Comparison of ENCODE assay signal across 2 cellular contexts in genomic region chr5:160799160-160799559, GRCh38.
TF ChIP-seq lines count a peak whose summit lies in the region.

No MANE protein-coding gene starts in this region.

TF ChIP-seq in GM12878, 131 proteins besides CTCF, POLR2A, EP300 and RAD21 (continued from another document):
- no peak for TF ChIP-seq ATF3 (IDR thresholded peaks at IDR 0.05; ENCODE audit: borderline replicate concordance, extremely low read depth, low read depth, low read length)
- 0 out of 2 replicates have a peak, but pooled peaks have one; percentile 13 for TF ChIP-seq BMI1 (IDR thresholded peaks at IDR 0.05; ENCODE audit: borderline replicate concordance)
- peak; percentile 23; the same call in 1 of the 2 replicates for TF ChIP-seq BCL11A (IDR thresholded peaks at IDR 0.05; ENCODE audit: low read depth, low read length)
- peak; percentile 25; the same call in 1 of the 2 replicates for TF ChIP-seq RUNX3 (IDR thresholded peaks at IDR 0.05; ENCODE audit: low read length)
- TF ChIP-seq MLLT1 (IDR thresholded peaks at IDR 0.05): 0 out of 2 replicates have a peak, but pooled peaks have one; percentile 8
- no peak for TF ChIP-seq TARDBP (IDR thresholded peaks at IDR 0.05; ENCODE audit: borderline replicate concordance)
- TF ChIP-seq ZBTB33 (IDR thresholded peaks at IDR 0.05): no peak
- peak; percentile 63 for TF ChIP-seq IKZF1 (conservative IDR thresholded peaks at IDR 0.05)
- TF ChIP-seq ATF7 (IDR thresholded peaks at IDR 0.05; ENCODE audit: low read depth): peak; percentile 80
- TF ChIP-seq MTA2 (IDR thresholded peaks at IDR 0.05; ENCODE audit: low read depth): peak; percentile 73
- TF ChIP-seq ATF2 (IDR thresholded peaks at IDR 0.05; ENCODE audit: low read length): 0 out of 2 replicates have a peak, but pooled peaks have one; percentile 35
- TF ChIP-seq RAD51 (IDR thresholded peaks at IDR 0.05): 0 out of 2 replicates have a peak, but pooled peaks have one; percentile 36
- TF ChIP-seq MEF2A (IDR thresholded peaks at IDR 0.05; ENCODE audit: insufficient read depth, low read depth, low read length): 0 out of 2 replicates have a peak, but pooled peaks have one; percentile 46
- TF ChIP-seq RBBP5 (conservative IDR thresholded peaks at IDR 0.05): no peak
- peak; percentile 62 for TF ChIP-seq MEF2B (IDR thresholded peaks at IDR 0.05; ENCODE audit: partially characterized antibody, poor library complexity, severe bottlenecking)
- 0 out of 2 replicates have a peak, but pooled peaks have one; percentile 28 for TF ChIP-seq CHD2 (IDR thresholded peaks at IDR 0.05; ENCODE audit: borderline replicate concordance, low read depth, low read length)

TF ChIP-seq in WTC11, 78 proteins besides CTCF, POLR2A, EP300 and RAD21 (continued from another document):
- no peak for TF ChIP-seq ZNF532 (CRISPR knock-in tag; IDR thresholded peaks at IDR 0.05; ENCODE audit: borderline replicate concordance)
- no peak for TF ChIP-seq NR2C2 (CRISPR knock-in tag; IDR thresholded peaks at IDR 0.05)
- no peak for TF ChIP-seq NR3C1 (CRISPR knock-in tag; conservative IDR thresholded peaks at IDR 0.05; ENCODE audit: low read depth)
- TF ChIP-seq ETV6 (CRISPR knock-in tag; IDR thresholded peaks at IDR 0.05): no peak
- no peak for TF ChIP-seq ZNF416 (CRISPR knock-in tag; IDR thresholded peaks at IDR 0.05)
- TF ChIP-seq FOXP4 (CRISPR knock-in tag; IDR thresholded peaks at IDR 0.05): no peak
- no peak for TF ChIP-seq AR (CRISPR knock-in tag; IDR thresholded peaks at IDR 0.05)
- TF ChIP-seq ELF4 (CRISPR knock-in tag; IDR thresholded peaks at IDR 0.05; ENCODE audit: low read depth): no peak
- no peak for TF ChIP-seq AFF4 (CRISPR knock-in tag; IDR thresholded peaks at IDR 0.05; ENCODE audit: borderline replicate concordance)
- no peak for TF ChIP-seq E2F1 (CRISPR knock-in tag; IDR thresholded peaks at IDR 0.05)
- TF ChIP-seq CREM (CRISPR knock-in tag; IDR thresholded peaks at IDR 0.05): no peak
